Comparison of ENCODE assay signal across 1 cellular context in the genomic region with DNA sequence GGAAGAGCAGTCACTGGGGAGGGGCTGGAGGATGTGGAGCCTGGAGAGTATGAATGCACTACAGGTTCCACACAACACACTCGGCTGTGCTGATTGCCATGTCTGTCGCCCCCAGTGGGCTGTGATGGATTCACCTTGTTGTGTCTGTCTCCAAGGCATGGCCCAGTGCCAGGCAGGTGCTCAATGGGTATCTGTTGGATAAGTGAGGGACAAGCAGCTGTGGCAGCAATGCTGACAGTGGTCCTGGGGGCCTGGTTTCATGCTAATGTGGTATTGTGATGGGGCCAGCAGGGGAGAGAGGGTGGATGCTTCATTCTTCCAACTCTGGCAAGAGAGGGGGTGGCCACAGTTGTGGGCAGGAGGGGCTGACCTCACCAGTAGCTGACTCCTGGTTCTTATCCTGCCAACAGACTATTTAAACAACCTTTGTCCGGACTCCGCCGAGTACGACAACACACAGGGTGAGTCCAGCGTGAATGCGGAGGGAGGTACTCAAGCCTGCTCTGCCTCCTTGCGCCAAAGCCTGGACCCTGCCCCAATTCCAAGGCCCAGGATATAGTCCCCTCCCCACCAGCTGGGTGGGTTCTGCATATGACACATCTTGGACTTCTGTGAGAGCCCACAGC.
TF ChIP-seq lines count a peak whose summit lies in the region.

No MANE protein-coding gene starts in this region.

TF ChIP-seq in H1, 55 proteins besides CTCF, POLR2A, EP300 and RAD21 (continued from another document):
- peak; percentile 76; the same call in 1 of the 2 replicates for TF ChIP-seq TCF12 (IDR thresholded peaks at IDR 0.05; ENCODE audit: low read depth, low read length)
- no peak for TF ChIP-seq JUN (IDR thresholded peaks at IDR 0.05; ENCODE audit: low read depth, low read length)
- peak; percentile 28; the same call in 1 of the 2 replicates for TF ChIP-seq TEAD4 (IDR thresholded peaks at IDR 0.05; ENCODE audit: low read depth, low read length)
- TF ChIP-seq KDM1A (IDR thresholded peaks at IDR 0.05; ENCODE audit: borderline replicate concordance, low read length): peak; percentile 90; the same call in 1 of the 2 replicates
